Comparison of ENCODE assay signal across 8 cellular contexts in genomic region chr11:124108158-124108557, GRCh38. TPM values are rescaled to one million over a fixed set of nuclear protein-coding genes. Genes with fewer than 3 reads are reported as not detected.
DNase-seq lines count a peak whose midpoint lies in the region; ATAC-seq and TF ChIP-seq lines count a peak whose summit lies in the region.

No MANE protein-coding gene starts in this region.

- 13 to 14% methylated on average over 1 of the region's 1 CpG for WGBS in thyroid gland, 2 donors

- no peak for DNase-seq in BE2C
- peak; percentile 80 for DNase-seq in choroid plexus epithelial cell (ENCODE audit: low read depth)
- peak; percentile 9 to 12 for DNase-seq in thyroid gland
- DNase-seq in uterus: no peak
- no peak for DNase-seq in mesothelial cell of epicardium (ENCODE audit: low spot score in 2 of 2, unreplicated experiment in 2 of 2)
- DNase-seq in NCI-H446 (lab: John Stamatoyannopoulos, UW): no peak

- H3K36me3 Mint-ChIP-seq in mesothelial cell of epicardium: no peaks in the 10 kb centered on the region

- no peak overlapping the region for H3K4me2 ChIP-seq in Loucy (ENCODE audit: low read depth, low read length, poor library complexity, severe bottlenecking)

- no peaks in the 10 kb centered on the region for H3K4me1 Mint-ChIP-seq in mesothelial cell of epicardium

- no peaks in the 10 kb centered on the region for H4K20me1 ChIP-seq in Loucy (ENCODE audit: insufficient read depth, low read length, poor library complexity, severe bottlenecking)

- peaks cover 8% of the 10 kb centered on the region for H3K27me3 Mint-ChIP-seq in mesothelial cell of epicardium (ENCODE audit: low read depth)

- H3K4me3 ChIP-seq in BE2C (ENCODE audit: low read depth, low read length) (no peak overlapping the region), Loucy (ENCODE audit: low read length, poor library complexity, severe bottlenecking) (no peak overlapping the region), choroid plexus epithelial cell (ENCODE audit: low read depth, low read length) (no peak overlapping the region), thyroid gland (replicated peaks in 1 of 3) (no peak overlapping the region), uterus (no peak overlapping the region)

- peak; percentile 83 for ATAC-seq in GM18868 (IDR thresholded peaks at IDR 0.05; ENCODE audit: unreplicated experiment)

- no peak overlapping the region for H3K4me3 Mint-ChIP-seq in mesothelial cell of epicardium

- H3K27ac ChIP-seq in thyroid gland (no peak overlapping the region), uterus (no peak overlapping the region)

- H3F3A ChIP-seq in Loucy (ENCODE audit: low read depth): no peaks in the 10 kb centered on the region

- H2AFZ ChIP-seq in Loucy (ENCODE audit: low read length): no peak overlapping the region

- no peak overlapping the region for H3K27ac Mint-ChIP-seq in mesothelial cell of epicardium

- no peaks in the 10 kb centered on the region for H3K9me2 ChIP-seq in Loucy (replicated peaks; ENCODE audit: low read depth, low read length)

- intact Hi-C loops in thyroid gland (cut with DNase I): no loop called here
- intact Hi-C loops in uterus (cut with DNase I; ENCODE audit: low total_unique reads): no loop called here

- H3K36me3 ChIP-seq in BE2C (no peaks in the 10 kb centered on the region), Loucy (ENCODE audit: insufficient read depth, low read length) (no peaks in the 10 kb centered on the region), thyroid gland (no peaks in the 10 kb centered on the region), uterus (no peaks in the 10 kb centered on the region)

- no peak overlapping the region for H3K9ac ChIP-seq in Loucy (ENCODE audit: low read depth, low read length, poor library complexity, severe bottlenecking)

- H3K9me3 ChIP-seq in BE2C (no peaks in the 10 kb centered on the region), Loucy (ENCODE audit: insufficient read depth, low read depth, low read length) (no peaks in the 10 kb centered on the region), thyroid gland (no peaks in the 10 kb centered on the region), uterus (no peaks in the 10 kb centered on the region)

- peaks cover 17% of the 10 kb centered on the region for H3K27me3 ChIP-seq in BE2C
- H3K27me3 ChIP-seq in Loucy (ENCODE audit: insufficient read depth, low read length, poor library complexity, severe bottlenecking): no peaks in the 10 kb centered on the region
- no peaks in the 10 kb centered on the region for H3K27me3 ChIP-seq in thyroid gland
- H3K27me3 ChIP-seq in uterus: no peaks in the 10 kb centered on the region

- no peak for TF ChIP-seq POLR2A in thyroid gland (IDR thresholded peaks at IDR 0.05)
- no peak for TF ChIP-seq POLR2A in uterus (IDR thresholded peaks at IDR 0.05)

- H3K9me3 Mint-ChIP-seq in mesothelial cell of epicardium: no peaks in the 10 kb centered on the region

- H3K4me1 ChIP-seq in BE2C (no peaks in the 10 kb centered on the region), Loucy (ENCODE audit: insufficient read depth, low read length, poor library complexity, severe bottlenecking) (no peaks in the 10 kb centered on the region), thyroid gland (no peaks in the 10 kb centered on the region), uterus (no peaks in the 10 kb centered on the region)

- no peaks in the 10 kb centered on the region for H3K79me2 ChIP-seq in Loucy (ENCODE audit: insufficient read depth, low read length)

- TF ChIP-seq CTCF in BE2C (IDR thresholded peaks at IDR 0.05; ENCODE audit: low read depth, low read length) (peak; percentile 35), Loucy (conservative IDR thresholded peaks at IDR 0.05; ENCODE audit: low read length) (peak; percentile 75), choroid plexus epithelial cell (conservative IDR thresholded peaks at IDR 0.05; ENCODE audit: low read depth, low read length) (peak; percentile 71), thyroid gland (IDR thresholded peaks at IDR 0.05) (peak in 1 of 6 experiments; percentile 13), uterus (IDR thresholded peaks at IDR 0.05) (no peak), mesothelial cell of epicardium (IDR thresholded peaks at IDR 0.05; ENCODE audit: unreplicated experiment) (no peak)

RNA-seq across cellular contexts. Expression of gene VWA5A, which starts 7.1 kb away (rescaled TPM):
- polyA plus RNA-seq in BE2C (2012; ENCODE audit: insufficient read depth, insufficient read length, low read depth): 0.59 TPM
- 10 to 100 TPM; 19.5 to 23.5 (median 21.3) TPM for total RNA-seq in thyroid gland
- 10 to 100 TPM; 10.9 to 31.0 (median 15.0) TPM for total RNA-seq in uterus
- total RNA-seq in mesothelial cell of epicardium: 13.4 to 14.2 TPM (median 14.2 TPM) in 3 replicates

Comparison
In these comparisons a context has a peak if more than half of its experiments do, and no peak if none do; other contexts are left out.
1. DNase-seq: peak in choroid plexus epithelial cell (single experiment) and thyroid gland (2 of 2); none in BE2C (single experiment), uterus (0 of 2), mesothelial cell of epicardium (0 of 2) and NCI-H446 (0 of 2).
2. CTCF ChIP-seq: peak in BE2C (single experiment), Loucy (single experiment) and choroid plexus epithelial cell (single experiment); none in uterus (0 of 4) and mesothelial cell of epicardium (single experiment).